ENCODE assay signal across 1 cellular context in the genomic region with DNA sequence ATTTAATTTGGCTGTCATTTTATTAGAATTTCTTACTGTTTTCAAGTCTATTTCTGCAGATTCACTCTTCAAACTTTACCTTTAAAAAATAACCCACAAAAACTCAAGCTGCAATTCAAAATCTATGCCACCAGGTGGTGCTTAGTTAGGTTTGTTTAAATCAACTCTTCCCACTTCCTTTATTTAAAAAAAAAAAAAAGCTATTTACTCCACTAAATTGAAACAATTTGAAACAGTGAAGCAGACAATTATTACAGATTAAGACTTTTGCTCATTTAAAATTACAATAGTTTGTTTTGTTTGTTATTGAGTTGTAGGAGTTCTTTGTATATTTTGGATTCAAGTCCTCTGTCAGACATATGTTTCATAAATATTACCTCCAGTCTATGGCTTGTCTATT.
TF ChIP-seq lines count a peak whose summit lies in the region.

No MANE protein-coding gene starts in this region.

TF ChIP-seq in WTC11, 78 proteins besides CTCF, POLR2A, EP300 and RAD21 (continued from another document):
- TF ChIP-seq, protein P1, sequence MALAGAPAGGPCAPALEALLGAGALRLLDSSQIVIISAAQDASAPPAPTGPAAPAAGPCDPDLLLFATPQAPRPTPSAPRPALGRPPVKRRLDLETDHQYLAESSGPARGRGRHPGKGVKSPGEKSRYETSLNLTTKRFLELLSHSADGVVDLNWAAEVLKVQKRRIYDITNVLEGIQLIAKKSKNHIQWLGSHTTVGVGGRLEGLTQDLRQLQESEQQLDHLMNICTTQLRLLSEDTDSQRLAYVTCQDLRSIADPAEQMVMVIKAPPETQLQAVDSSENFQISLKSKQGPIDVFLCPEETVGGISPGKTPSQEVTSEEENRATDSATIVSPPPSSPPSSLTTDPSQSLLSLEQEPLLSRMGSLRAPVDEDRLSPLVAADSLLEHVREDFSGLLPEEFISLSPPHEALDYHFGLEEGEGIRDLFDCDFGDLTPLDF (CRISPR knock-in tag; IDR thresholded peaks at IDR 0.05) = no peak
